In the genomic region with DNA sequence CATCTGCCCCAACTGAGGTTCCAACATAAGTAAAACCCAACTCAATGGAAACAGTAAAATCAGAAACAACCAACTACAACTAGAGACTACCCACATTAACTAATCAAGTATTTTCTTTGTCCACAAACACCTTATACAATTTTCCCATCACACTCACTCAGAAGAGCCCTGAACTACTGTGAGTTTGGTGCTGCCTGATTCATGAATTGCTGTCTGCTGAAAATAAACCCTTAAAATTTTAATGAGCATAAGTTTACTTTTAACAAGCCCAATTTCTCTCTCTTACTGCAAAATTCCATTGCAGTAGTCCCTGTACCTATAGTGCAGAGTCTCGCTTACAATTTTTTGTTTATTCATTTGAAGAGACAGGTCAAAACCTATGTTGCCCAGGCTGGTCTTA, we compare ENCODE assay signal across 24 cellular contexts.
A peak's percentile ranks its signal among the peaks of the same experiment; 100 is the strongest.
DNase-seq lines count a peak whose midpoint lies in the region; ATAC-seq, FAIRE-seq and TF ChIP-seq lines count a peak whose summit lies in the region.
"Had no signal": no experiment of that assay in that cellular context is flagged by ENCODE, and none has a peak within 500 bp of the region (broad histone marks: within the 10 kb centered on the region; RNA-seq: fewer than 3 reads in every experiment).

No MANE protein-coding gene starts in this region.

- no peak overlapping the region for H3K9ac ChIP-seq in K562 (ENCODE audit: insufficient read depth in 1 of 2, low read depth in 2 of 2, low read length in 2 of 2)
- H3K9ac ChIP-seq: BLaER1 treated with 17β-estradiol and CSF1 and Interleukin-3, amounts not matched to agents 10 nM and 100 nM had no signal

- in situ Hi-C loops in K562 (cut with MboI), result no loop called here

- no peak for TF ChIP-seq RAD21 in K562 (CRISPR knock-in tag; conservative IDR thresholded peaks at IDR 0.05 in 1 of 2, IDR thresholded peaks at IDR 0.05 in 1 of 2)

- no peaks in the 10 kb centered on the region for H3K9me1 ChIP-seq in K562 (ENCODE audit: control insufficient read depth, insufficient read depth, low read length)

- H3K9me3 ChIP-seq in K562 (replicated peaks; ENCODE audit: control insufficient read depth, insufficient read depth, low read depth, low read length), result no peaks in the 10 kb centered on the region
- no peaks in the 10 kb centered on the region for H3K9me3 ChIP-seq in upper lobe of left lung
- H3K9me3 ChIP-seq: A549; BLaER1 treated with 17β-estradiol and CSF1 and Interleukin-3, amounts not matched to agents 10 nM and 100 nM; Caco-2 had no signal

- no TSS peak for BruUV-seq in K562 (replicated peaks; lab: Mats Ljungman, UMichigan)

- no peak overlapping the region for H3K4me3 ChIP-seq in GM23338
- no peak overlapping the region for H3K4me3 ChIP-seq in K562
- no peak overlapping the region for H3K4me3 ChIP-seq in upper lobe of left lung
- H3K4me3 ChIP-seq: A549; BLaER1 treated with 17β-estradiol and CSF1 and Interleukin-3, amounts not matched to agents 10 nM and 100 nM had no signal

- no peaks in the 10 kb centered on the region for H3K27me3 Mint-ChIP-seq in activated CD8-positive, alpha-beta T cell treated with anti-CD3 and anti-CD28 coated beads for 36 hours
- H3K27me3 Mint-ChIP-seq in activated CD8-positive, alpha-beta T cell treated with anti-CD3 and anti-CD28 coated beads, Interleukin-2, amount 10 ng/mL, durations not matched to agents 7 days and 5 days (ENCODE audit: low read depth), result no peaks in the 10 kb centered on the region
- H3K27me3 Mint-ChIP-seq in GM23338 (ENCODE audit: insufficient read depth, low read depth, poor library complexity), result no peaks in the 10 kb centered on the region
- no peaks in the 10 kb centered on the region for H3K27me3 Mint-ChIP-seq in WTC11 (ENCODE audit: low read depth)
- H3K27me3 Mint-ChIP-seq: B cell; CD4-positive, alpha-beta T cell had no signal

- DNase-seq in activated CD8-positive, alpha-beta T cell treated with anti-CD3 and anti-CD28 coated beads for 36 hours, result no peak
- no peak for DNase-seq in activated CD8-positive, alpha-beta T cell treated with anti-CD3 and anti-CD28 coated beads, Interleukin-2, amount 10 ng/mL, durations not matched to agents 7 days and 5 days
- DNase-seq in GM23338 (ENCODE audit: low spot score), result no peak
- no peak for DNase-seq in WTC11 (ENCODE audit: low spot score)
- no peak for DNase-seq in K562 (ENCODE audit: extremely low read depth in 1 of 4, low spot score in 3 of 4)
- DNase-seq in HK-2 (ENCODE audit: unreplicated experiment), result no peak
- no peak for DNase-seq in upper lobe of left lung
- DNase-seq: AML-193; Caco-2; Calu3; CD4-positive, alpha-beta T cell; CD8-positive, alpha-beta T cell; DMS79 treated with DMSO at 0.1 percent for 48 hours; GF-D8 had no signal

- no peaks in the 10 kb centered on the region for H4K20me1 ChIP-seq in GM23338 (replicated peaks; ENCODE audit: insufficient read depth)
- no peaks in the 10 kb centered on the region for H4K20me1 ChIP-seq in K562 (replicated peaks; ENCODE audit: control insufficient read depth, insufficient read depth, low read length)
- H4K20me1 ChIP-seq: BLaER1 treated with 17β-estradiol and CSF1 and Interleukin-3, amounts not matched to agents 10 nM and 100 nM had no signal

- TF ChIP-seq EP300 in K562 (IDR thresholded peaks at IDR 0.05; ENCODE audit: low read length) (no peak), upper lobe of left lung (IDR thresholded peaks at IDR 0.05) (no peak)

- H3K36me3 ChIP-seq in GM23338 (ENCODE audit: insufficient read depth) (no peaks in the 10 kb centered on the region), K562 (ENCODE audit: control insufficient read depth, insufficient read depth, low read length) (peaks cover 65% of the 10 kb centered on the region), upper lobe of left lung (peaks cover 0 to 31% (median 3%) of the 10 kb centered on the region in 4 donors)

- ATAC-seq in activated CD8-positive, alpha-beta T cell treated with anti-CD3 and anti-CD28 coated beads for 36 hours, result no peak
- ATAC-seq in activated CD8-positive, alpha-beta T cell treated with anti-CD3 and anti-CD28 coated beads, Interleukin-2, amount 10 ng/mL, durations not matched to agents 7 days and 5 days, result no peak
- ATAC-seq in GM23338 (no peak), WTC11 (no peak), K562 (no peak; the same call in 2 of the 3 replicates), upper lobe of left lung (ENCODE audit: low FRiP score in 2 of 2) (no peak), GM19324 (IDR thresholded peaks at IDR 0.05; ENCODE audit: low FRiP score, unreplicated experiment) (no peak)
- ATAC-seq: A549; CD8-positive, alpha-beta T cell had no signal

- H3K9me2 ChIP-seq in GM23338 (ENCODE audit: insufficient read depth), result 0 out of 2 replicates have a peak, but pooled peaks cover 2% of the 10 kb centered on the region

- TF ChIP-seq POLR2A in K562 (conservative IDR thresholded peaks at IDR 0.05) (no peak), upper lobe of left lung (IDR thresholded peaks at IDR 0.05) (no peak)

- CTCF ChIA-PET in activated CD8-positive, alpha-beta T cell treated with anti-CD3 and anti-CD28 coated beads for 36 hours (lab: Charles Lee), result no interaction called here
- CTCF ChIA-PET in activated CD8-positive, alpha-beta T cell treated with anti-CD3 and anti-CD28 coated beads, Interleukin-2, amount 10 ng/mL, durations not matched to agents 7 days and 5 days (lab: Charles Lee), result no interaction called here
- CTCF ChIA-PET in WTC11 (lab: Charles Lee) (no interaction called here), K562 (lab: Yijun Ruan, JAX; ENCODE audit: low intra/inter-chr PET ratio) (no interaction called here)

- H3K27ac Mint-ChIP-seq in activated CD8-positive, alpha-beta T cell treated with anti-CD3 and anti-CD28 coated beads for 36 hours, result peak overlapping the region; percentile 1
- no peak overlapping the region for H3K27ac Mint-ChIP-seq in activated CD8-positive, alpha-beta T cell treated with anti-CD3 and anti-CD28 coated beads, Interleukin-2, amount 10 ng/mL, durations not matched to agents 7 days and 5 days
- H3K27ac Mint-ChIP-seq in GM23338 (peak overlapping the region; percentile 17; the same call in 1 of the 2 replicates), WTC11 (0 out of 2 replicates have a peak overlapping the region, but pooled peaks have one; percentile 10)
- H3K27ac Mint-ChIP-seq: B cell; CD4-positive, alpha-beta T cell; CD8-positive, alpha-beta T cell had no signal

- H3K27ac ChIP-seq in GM23338 (ENCODE audit: low read depth), result no peak overlapping the region
- H3K27ac ChIP-seq in K562 (ENCODE audit: extremely low read depth, low read depth, low read length), result 0 out of 3 replicates have a peak overlapping the region, but pooled peaks have one; percentile 15
- H3K27ac ChIP-seq in upper lobe of left lung, result no peak overlapping the region
- H3K27ac ChIP-seq: 22Rv1; A549; BLaER1 treated with 17β-estradiol and CSF1 and Interleukin-3, amounts not matched to agents 10 nM and 100 nM; C4-2B had no signal

- WGBS in K562 (ENCODE audit: insufficient coverage, low coverage, missing lambda C conversion rate), result 61% methylated on average over 1 of the region's 1 CpG
- 100% methylated on average over 1 of the region's 1 CpG for WGBS in upper lobe of left lung, 2 donors

- FAIRE-seq in K562 (lab: Jason Lieb, UNC), result no peak
- FAIRE-seq: A549, D721Med, G401.6, GM12892, GM18507 had no signal

- H3K36me3 Mint-ChIP-seq in activated CD8-positive, alpha-beta T cell treated with anti-CD3 and anti-CD28 coated beads for 36 hours (ENCODE audit: low read depth), result peaks cover 42% of the 10 kb centered on the region
- peaks cover 27% of the 10 kb centered on the region for H3K36me3 Mint-ChIP-seq in activated CD8-positive, alpha-beta T cell treated with anti-CD3 and anti-CD28 coated beads, Interleukin-2, amount 10 ng/mL, durations not matched to agents 7 days and 5 days (ENCODE audit: low read depth)
- H3K36me3 Mint-ChIP-seq in GM23338 (ENCODE audit: low read depth) (peaks cover 15% of the 10 kb centered on the region), WTC11 (peaks cover 7% of the 10 kb centered on the region)

- H3F3A ChIP-seq in GM23338 (replicated peaks; ENCODE audit: low read depth), result no peaks in the 10 kb centered on the region

- no peaks in the 10 kb centered on the region for H3K27me3 ChIP-seq in GM23338 (ENCODE audit: insufficient read depth)
- H3K27me3 ChIP-seq in K562 (ENCODE audit: control insufficient read depth in 2 of 2, insufficient read depth in 2 of 2, low read length in 2 of 2), result no peaks in the 10 kb centered on the region
- H3K27me3 ChIP-seq in upper lobe of left lung, result no peaks in the 10 kb centered on the region
- H3K27me3 ChIP-seq: BLaER1 treated with 17β-estradiol and CSF1 and Interleukin-3, amounts not matched to agents 10 nM and 100 nM had no signal

- no peak for TF ChIP-seq CTCF in activated CD8-positive, alpha-beta T cell treated with anti-CD3 and anti-CD28 coated beads for 36 hours (IDR thresholded peaks at IDR 0.05)
- TF ChIP-seq CTCF in GM23338 (conservative IDR thresholded peaks at IDR 0.05; ENCODE audit: low read depth in 2 of 2) (no peak), WTC11 (IDR thresholded peaks at IDR 0.05) (no peak), K562 (IDR thresholded peaks at IDR 0.05 in 2 of 3, conservative IDR thresholded peaks at IDR 0.05 in 1 of 3; ENCODE audit: insufficient read depth in 2 of 3, low read depth in 1 of 3, low read length in 3 of 3) (no peak), upper lobe of left lung (IDR thresholded peaks at IDR 0.05) (no peak)

- H3K79me2 ChIP-seq in GM23338 (replicated peaks; ENCODE audit: insufficient read depth), result no peaks in the 10 kb centered on the region
- no peaks in the 10 kb centered on the region for H3K79me2 ChIP-seq in K562 (ENCODE audit: control insufficient read depth, insufficient read depth, low read length)

- H3K4me3 Mint-ChIP-seq in activated CD8-positive, alpha-beta T cell treated with anti-CD3 and anti-CD28 coated beads for 36 hours, result no peak overlapping the region
- H3K4me3 Mint-ChIP-seq in activated CD8-positive, alpha-beta T cell treated with anti-CD3 and anti-CD28 coated beads, Interleukin-2, amount 10 ng/mL, durations not matched to agents 7 days and 5 days, result no peak overlapping the region
- H3K4me3 Mint-ChIP-seq in GM23338 (no peak overlapping the region), WTC11 (no peak overlapping the region)
- H3K4me3 Mint-ChIP-seq: B cell; CD4-positive, alpha-beta T cell; CD8-positive, alpha-beta T cell had no signal

- POLR2A ChIA-PET in activated CD8-positive, alpha-beta T cell treated with anti-CD3 and anti-CD28 coated beads for 36 hours (lab: Charles Lee), result no interaction called here
- POLR2A ChIA-PET in activated CD8-positive, alpha-beta T cell treated with anti-CD3 and anti-CD28 coated beads, Interleukin-2, amount 10 ng/mL, durations not matched to agents 7 days and 5 days (lab: Charles Lee), result no interaction called here
- POLR2A ChIA-PET in WTC11 (lab: Charles Lee) (no interaction called here), K562 (lab: Yijun Ruan, JAX) (no interaction called here)

- no peak overlapping the region for H3K4me2 ChIP-seq in GM23338
- no peak overlapping the region for H3K4me2 ChIP-seq in K562 (ENCODE audit: insufficient read depth, low read length)
- H3K4me2 ChIP-seq: A549; BLaER1 treated with 17β-estradiol and CSF1 and Interleukin-3, amounts not matched to agents 10 nM and 100 nM had no signal

- H2AFZ ChIP-seq in GM23338, result no peak overlapping the region
- H2AFZ ChIP-seq in K562 (ENCODE audit: low read depth, low read length), result no peak overlapping the region

- H3K4me1 Mint-ChIP-seq in activated CD8-positive, alpha-beta T cell treated with anti-CD3 and anti-CD28 coated beads for 36 hours (ENCODE audit: low read depth), result no peaks in the 10 kb centered on the region
- H3K4me1 Mint-ChIP-seq in activated CD8-positive, alpha-beta T cell treated with anti-CD3 and anti-CD28 coated beads, Interleukin-2, amount 10 ng/mL, durations not matched to agents 7 days and 5 days (ENCODE audit: low read depth), result peaks cover 2% of the 10 kb centered on the region
- H3K4me1 Mint-ChIP-seq in GM23338 (peaks cover 36% of the 10 kb centered on the region), WTC11 (peaks cover 39% of the 10 kb centered on the region)
- H3K4me1 Mint-ChIP-seq: B cell had no signal

- H3K9me3 Mint-ChIP-seq in activated CD8-positive, alpha-beta T cell treated with anti-CD3 and anti-CD28 coated beads for 36 hours, result no peaks in the 10 kb centered on the region
- H3K9me3 Mint-ChIP-seq in activated CD8-positive, alpha-beta T cell treated with anti-CD3 and anti-CD28 coated beads, Interleukin-2, amount 10 ng/mL, durations not matched to agents 7 days and 5 days (ENCODE audit: insufficient read depth), result no peaks in the 10 kb centered on the region
- H3K9me3 Mint-ChIP-seq in GM23338, result no peaks in the 10 kb centered on the region
- no peaks in the 10 kb centered on the region for H3K9me3 Mint-ChIP-seq in WTC11
- H3K9me3 Mint-ChIP-seq: CD4-positive, alpha-beta T cell; CD8-positive, alpha-beta T cell had no signal

- H3K4me1 ChIP-seq in GM23338 (ENCODE audit: insufficient read depth) (peaks cover 3% of the 10 kb centered on the region; the same call in 1 of the 2 replicates), K562 (replicated peaks in 1 of 2; ENCODE audit: control insufficient read depth in 2 of 2, insufficient read depth in 2 of 2, low read length in 2 of 2) (no peaks in the 10 kb centered on the region; a peak in 1 of 5 replicates), upper lobe of left lung (no peaks in the 10 kb centered on the region)
- H3K4me1 ChIP-seq: BLaER1 treated with 17β-estradiol and CSF1 and Interleukin-3, amounts not matched to agents 10 nM and 100 nM; Caco-2 had no signal

- intact Hi-C loops in activated CD8-positive, alpha-beta T cell treated with anti-CD3 and anti-CD28 coated beads for 36 hours (cut with micrococcal nuclease), result no loop called here
- intact Hi-C loops in K562 (cut with micrococcal nuclease), result no loop called here
